Comparison of ENCODE assay signal across 8 cellular contexts in the genomic region with DNA sequence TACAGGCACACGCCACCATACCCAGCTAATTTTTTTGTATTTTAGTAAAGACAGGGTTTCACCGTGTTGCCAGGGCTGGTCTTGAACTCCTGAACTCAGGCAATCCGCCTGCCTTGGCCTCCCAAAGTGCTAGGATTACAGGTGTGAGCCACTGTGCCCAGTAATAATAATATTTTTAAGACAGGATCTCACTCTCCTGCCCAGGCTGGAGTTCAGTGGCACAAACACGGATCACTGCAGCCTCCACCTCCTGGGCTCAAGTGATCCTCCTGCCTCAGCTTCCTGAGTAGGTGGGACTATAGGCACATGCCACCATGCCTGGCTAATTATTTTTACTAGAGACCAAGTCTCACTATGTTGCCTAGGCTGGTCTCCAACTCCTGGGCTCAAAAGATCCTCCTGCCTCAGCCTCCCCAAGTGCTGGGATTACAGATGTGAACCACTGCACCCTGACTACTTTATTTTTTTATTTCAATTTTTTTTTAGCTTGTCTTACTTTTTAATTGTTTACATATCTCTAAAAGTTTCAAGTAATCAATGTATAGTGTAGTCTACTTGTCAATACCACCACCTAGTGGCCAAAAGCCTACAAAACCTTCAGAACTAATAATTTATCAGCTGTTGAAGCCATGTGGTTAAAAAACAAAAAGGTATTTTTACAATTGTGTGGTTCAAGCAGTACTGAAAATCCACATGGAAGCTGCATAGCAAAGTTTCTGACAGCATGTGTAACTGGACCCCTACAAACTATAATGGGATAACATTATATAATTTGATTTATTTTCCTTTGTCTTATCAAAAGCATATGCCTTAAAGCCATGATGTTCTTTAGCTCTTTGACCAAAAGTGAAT. TPM values are rescaled to one million over a fixed set of nuclear protein-coding genes. Genes with fewer than 3 reads are reported as not detected.
DNase-seq lines count a peak whose midpoint lies in the region; ATAC-seq and TF ChIP-seq lines count a peak whose summit lies in the region.

No MANE protein-coding gene starts in this region.

- peaks cover 29% of the 10 kb centered on the region for H3K36me3 Mint-ChIP-seq in WTC11

- H3K27ac ChIP-seq in GM23248 (no peak overlapping the region), parathyroid adenoma (no peak overlapping the region)

- H3K9me3 ChIP-seq in GM23248 (ENCODE audit: low read depth) (no peaks in the 10 kb centered on the region), parathyroid adenoma (ENCODE audit: control insufficient read depth, low read length) (no peaks in the 10 kb centered on the region)

- peak; percentile 24; the same call in 1 of the 2 replicates for ATAC-seq in WTC11
- no peak for ATAC-seq in HG03520 (IDR thresholded peaks at IDR 0.05; ENCODE audit: unreplicated experiment)

- no peaks in the 10 kb centered on the region for H3K9me3 Mint-ChIP-seq in WTC11

- peak; percentile 51 for TF ChIP-seq CTCF in WTC11 (IDR thresholded peaks at IDR 0.05)
- peak; percentile 66 for TF ChIP-seq CTCF in fibroblast of villous mesenchyme (IDR thresholded peaks at IDR 0.05; ENCODE audit: insufficient read depth, low read depth, low read length)
- TF ChIP-seq CTCF in parathyroid adenoma (IDR thresholded peaks at IDR 0.05), result peak; percentile 54

- POLR2A ChIA-PET in WTC11 (lab: Charles Lee), result no interaction called here

- H4K20me1 ChIP-seq in GM23248 (ENCODE audit: insufficient read depth), result no peaks in the 10 kb centered on the region

- peaks cover 30% of the 10 kb centered on the region for H3K4me1 Mint-ChIP-seq in WTC11

- H3K4me3 ChIP-seq in GM23248 (no peak overlapping the region), fibroblast of villous mesenchyme (ENCODE audit: low read depth, low read length) (no peak overlapping the region), parathyroid adenoma (ENCODE audit: low read depth, low read length) (no peak overlapping the region)

- H3K27me3 ChIP-seq in GM23248 (replicated peaks; ENCODE audit: insufficient read depth) (no peaks in the 10 kb centered on the region), parathyroid adenoma (ENCODE audit: control insufficient read depth, insufficient read depth, low read length) (no peaks in the 10 kb centered on the region)

- no peaks in the 10 kb centered on the region for H3K36me3 ChIP-seq in GM23248 (ENCODE audit: low read depth)
- H3K36me3 ChIP-seq in parathyroid adenoma (ENCODE audit: control insufficient read depth, insufficient read depth, low read length), result no peaks in the 10 kb centered on the region

- in situ Hi-C loops in GM23248 (cut with MboI), result loop anchor here (10.0 to 25.0 kb wide), 3 partner anchors 149 to 427 kb away; partner anchors contain the start of genes ALG8 and GAB2

- H3K4me1 ChIP-seq in GM23248 (ENCODE audit: insufficient read depth) (peaks cover 45% of the 10 kb centered on the region), parathyroid adenoma (no peaks in the 10 kb centered on the region)

- no peaks in the 10 kb centered on the region for H3K27me3 Mint-ChIP-seq in WTC11 (ENCODE audit: low read depth)

- H3F3A ChIP-seq in GM23248 (ENCODE audit: insufficient read depth), result peaks cover 31% of the 10 kb centered on the region

- CTCF ChIA-PET in WTC11 (lab: Charles Lee), result interaction anchor here (0.6 to 2.5 kb wide), 45 partner anchors 11 to 1129 kb away, joined by 3 to 53 read pairs (median 5); partner anchors contain the start of genes GAB2, KCTD21, NARS2 and NDUFC2

- H3K79me2 ChIP-seq in GM23248 (ENCODE audit: insufficient read depth), result peaks cover 15% of the 10 kb centered on the region; the same call in 1 of the 2 replicates
- peaks cover 3% of the 10 kb centered on the region for H3K79me2 ChIP-seq in parathyroid adenoma

- H3K9me2 ChIP-seq in GM23248 (ENCODE audit: insufficient read depth), result no peaks in the 10 kb centered on the region

- no peak overlapping the region for H3K4me2 ChIP-seq in GM23248 (ENCODE audit: unreplicated experiment)
- no peak overlapping the region for H3K4me2 ChIP-seq in parathyroid adenoma (ENCODE audit: low read length)

- H3K4me3 Mint-ChIP-seq in WTC11, result no peak overlapping the region

- H3K27ac Mint-ChIP-seq in WTC11, result no peak overlapping the region

- 0 out of 2 replicates have a peak overlapping the region, but pooled peaks have one; percentile 3 for H3K9ac ChIP-seq in GM23248
- no peak overlapping the region for H3K9ac ChIP-seq in parathyroid adenoma

- DNase-seq in NCI-H1436 (lab: John Stamatoyannopoulos, UW) (peak; percentile 59), NCI-H1436 treated with DMSO at 0.1 percent for 48 hours (lab: John Stamatoyannopoulos, UW) (no peak), GM23248 (peak; percentile 73), NCI-H2196 (lab: John Stamatoyannopoulos, UW; ENCODE audit: unreplicated experiment) (peak; percentile 81), WTC11 (ENCODE audit: low spot score) (no peak), fibroblast of villous mesenchyme (ENCODE audit: low read depth) (peak; percentile 86)

- WGBS in GM23248 (ENCODE audit: low coverage in 1 of 2, low lambda C conversion rate in 2 of 2, missing lambda C conversion rate in 2 of 2), 2 experiments, result 46 to 54% methylated on average over 4 of the region's 4 CpGs

- H2AFZ ChIP-seq in GM23248 (peak overlapping the region; percentile 11; the same call in 1 of the 2 replicates), parathyroid adenoma (no peak overlapping the region)

TF ChIP-seq in WTC11, 78 proteins besides CTCF, POLR2A, EP300 and RAD21:
- no peak for TF ChIP-seq ZNF219 (CRISPR knock-in tag; IDR thresholded peaks at IDR 0.05; ENCODE audit: borderline replicate concordance)
- TF ChIP-seq CREB1 (CRISPR knock-in tag; IDR thresholded peaks at IDR 0.05), result no peak
- no peak for TF ChIP-seq HMGA2 (CRISPR knock-in tag; IDR thresholded peaks at IDR 0.05)
- TF ChIP-seq ZNF423 (CRISPR knock-in tag; IDR thresholded peaks at IDR 0.05), result no peak
- no peak for TF ChIP-seq SOX15 (CRISPR knock-in tag; IDR thresholded peaks at IDR 0.05)
- TF ChIP-seq GTF2I (CRISPR knock-in tag; conservative IDR thresholded peaks at IDR 0.05), result 0 out of 2 replicates have a peak, but pooled peaks have one; percentile 56
- peak; percentile 59; the same call in 1 of the 2 replicates for TF ChIP-seq ZNF121 (CRISPR knock-in tag; IDR thresholded peaks at IDR 0.05)
- no peak for TF ChIP-seq TCF7 (CRISPR knock-in tag; IDR thresholded peaks at IDR 0.05; ENCODE audit: low read depth)
- no peak for TF ChIP-seq ZNF532 (CRISPR knock-in tag; IDR thresholded peaks at IDR 0.05; ENCODE audit: borderline replicate concordance)
- TF ChIP-seq TP53 (CRISPR knock-in tag; IDR thresholded peaks at IDR 0.05), result no peak
- TF ChIP-seq ATF3 (CRISPR knock-in tag; conservative IDR thresholded peaks at IDR 0.05), result no peak
- no peak for TF ChIP-seq SMAD3 (CRISPR knock-in tag; IDR thresholded peaks at IDR 0.05; ENCODE audit: borderline replicate concordance)

RNA-seq across cellular contexts. Expression of gene NARS2, which starts 10.4 kb away (rescaled TPM):
- 13.0 and 15.3 TPM in 2 replicates for total RNA-seq in GM23248 (2014; rRNA removed; shearing (Covaris generic))
- 10.9 TPM in 2 replicates for polyA plus RNA-seq in GM23248 (2016; fragmentation: Nextera tagmentation; extraction: Ambion mirVana)
- total RNA-seq in WTC11 (2021) (36.4 to 42.8 TPM (median 42.6 TPM) in 3 replicates), fibroblast of villous mesenchyme (33.2 and 37.1 TPM in 2 replicates)

Comparison
In these comparisons a context has a peak if more than half of its experiments do, and no peak if none do; other contexts are left out.
1. DNase-seq: peak in NCI-H1436 (single experiment), GM23248 (single experiment), NCI-H2196 (single experiment) and fibroblast of villous mesenchyme (single experiment); none in NCI-H1436 treated with DMSO at 0.1 percent for 48 hours (single experiment) and WTC11 (single experiment).
2. Peak in every context shown above with its lines, with median percentiles within 50 percentile points of each other: CTCF ChIP-seq.